Comparison of ENCODE assay signal across 7 cellular contexts in the genomic region with DNA sequence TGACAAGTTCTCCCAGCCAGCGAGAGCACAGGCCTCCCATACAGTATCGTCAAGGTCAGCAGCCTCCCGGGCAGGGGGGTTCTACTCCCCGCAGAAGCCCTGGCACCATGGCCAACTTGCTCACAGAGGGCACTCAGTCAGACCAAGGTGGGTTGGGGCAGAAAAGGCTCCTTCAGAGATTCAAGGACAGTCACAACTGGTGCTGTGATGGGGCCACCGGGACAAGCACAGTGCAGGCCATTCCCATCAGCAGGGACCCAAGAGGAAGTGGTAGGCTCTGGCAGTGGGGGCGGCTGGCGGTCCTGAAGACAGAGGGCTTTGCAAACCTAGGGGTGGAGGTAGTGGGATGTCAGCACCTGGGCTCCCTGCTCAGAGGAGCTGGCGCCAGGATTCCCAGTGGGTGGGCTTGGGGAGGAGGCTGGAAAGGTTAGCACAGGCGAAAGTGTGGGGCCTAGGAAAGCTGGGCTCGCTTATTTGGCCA. TPM values are rescaled to one million over a fixed set of nuclear protein-coding genes. Genes with fewer than 3 reads are reported as not detected.
DNase-seq lines count a peak whose midpoint lies in the region; ATAC-seq, FAIRE-seq and TF ChIP-seq lines count a peak whose summit lies in the region.

No MANE protein-coding gene starts in this region.

- no peak overlapping the region for H2AFZ ChIP-seq in endothelial cell of umbilical vein (ENCODE audit: low read depth, low read length)
- H2AFZ ChIP-seq in neural progenitor cell (replicated peaks) = no peak overlapping the region

- H3K4me2 ChIP-seq in endothelial cell of umbilical vein (ENCODE audit: insufficient read depth, low read length) = no peak overlapping the region
- no peak overlapping the region for H3K4me2 ChIP-seq in neural progenitor cell

- intact Hi-C loops in endothelial cell of umbilical vein (cut with micrococcal nuclease) = loop anchor here (10.0 kb wide), 1 partner anchor 52 kb away; no protein-coding TSS in a partner anchor

- H3K9me3 ChIP-seq in endothelial cell of umbilical vein (replicated peaks; ENCODE audit: control insufficient read depth, insufficient read depth, low read length) (no peaks in the 10 kb centered on the region), neural progenitor cell (ENCODE audit: low read depth) (no peaks in the 10 kb centered on the region)

- H3K4me3 ChIP-seq in endothelial cell of umbilical vein (replicated peaks in 1 of 3; ENCODE audit: insufficient read depth in 1 of 3, low read depth in 1 of 3, low read length in 3 of 3) (no peak overlapping the region), neural progenitor cell (no peak overlapping the region)

- peaks cover 70% of the 10 kb centered on the region for H3K4me1 Mint-ChIP-seq in HFFc6 (ENCODE audit: low read depth)
- H3K4me1 Mint-ChIP-seq in neural progenitor cell = peaks cover 73% of the 10 kb centered on the region

- BruUV-seq in endothelial cell of umbilical vein (replicated peaks; lab: Mats Ljungman, UMichigan) = no TSS peak

- FAIRE-seq in endothelial cell of umbilical vein (lab: Jason Lieb, UNC) = no peak

- H3K4me1 ChIP-seq in endothelial cell of umbilical vein (ENCODE audit: control insufficient read depth, extremely low read depth, insufficient read depth, low read length) (peaks cover 55% of the 10 kb centered on the region), neural progenitor cell (peaks cover 47% of the 10 kb centered on the region)

- ATAC-seq in HG03135 (IDR thresholded peaks at IDR 0.05; ENCODE audit: unreplicated experiment) (no peak), GM21737 (IDR thresholded peaks at IDR 0.05; ENCODE audit: unreplicated experiment) (no peak)

- dilution Hi-C loops in endothelial cell of umbilical vein (cut with MboI; ENCODE audit: extremely low pct_ligation_motif_present, low sequenced_read_pairs) = no loop called here

- no peaks in the 10 kb centered on the region for H4K20me1 ChIP-seq in endothelial cell of umbilical vein (replicated peaks; ENCODE audit: control insufficient read depth, extremely low read depth, insufficient read depth, low read length)
- no peaks in the 10 kb centered on the region for H4K20me1 ChIP-seq in neural progenitor cell (ENCODE audit: low read depth)

- peaks cover 35% of the 10 kb centered on the region for H3F3A ChIP-seq in neural progenitor cell (ENCODE audit: low read depth)

- TF ChIP-seq CTCF in HFFc6 (IDR thresholded peaks at IDR 0.05) (no peak), VCaP (conservative IDR thresholded peaks at IDR 0.05) (no peak), endothelial cell of umbilical vein (IDR thresholded peaks at IDR 0.05; ENCODE audit: extremely low read depth in 1 of 2, insufficient read depth in 1 of 2, low read depth in 1 of 2, low read length in 2 of 2) (no peak), neural progenitor cell (IDR thresholded peaks at IDR 0.05) (no peak)

- H3K27me3 Mint-ChIP-seq in HFFc6 (ENCODE audit: insufficient read depth) (peaks cover 12% of the 10 kb centered on the region), neural progenitor cell (ENCODE audit: insufficient read depth, low read depth) (peaks cover 8% of the 10 kb centered on the region)

- POLR2A ChIA-PET in endothelial cell of umbilical vein (lab: Charles Lee) = interaction anchor here (0.5 to 10.0 kb wide), 4 partner anchors 8 to 165 kb away, joined by 3 to 127 read pairs (median 19); a partner anchor contains a TSS

- H3K9ac ChIP-seq in endothelial cell of umbilical vein (replicated peaks; ENCODE audit: extremely low read depth, insufficient read depth, low read length) (peak overlapping the region; percentile 25), neural progenitor cell (no peak overlapping the region)

- CTCF ChIA-PET in endothelial cell of umbilical vein (lab: Charles Lee) = interaction anchor here (1.2 to 4.8 kb wide), 11 partner anchors 12 to 91 kb away, joined by 3 to 105 read pairs (median 8); a partner anchor contains a TSS

- H3K27me3 ChIP-seq in endothelial cell of umbilical vein (ENCODE audit: control insufficient read depth in 2 of 2, insufficient read depth in 2 of 2, low read length in 2 of 2) = no peaks in the 10 kb centered on the region
- no peaks in the 10 kb centered on the region for H3K27me3 ChIP-seq in neural progenitor cell

- no peaks in the 10 kb centered on the region for H3K9me1 ChIP-seq in endothelial cell of umbilical vein (replicated peaks; ENCODE audit: control insufficient read depth, extremely low read depth, insufficient read depth, low read length)

- H3K27ac ChIP-seq in VCaP = peak overlapping the region; percentile 100
- H3K27ac ChIP-seq in endothelial cell of umbilical vein (ENCODE audit: insufficient read depth, low read depth, low read length) = peak overlapping the region; percentile 99
- H3K27ac ChIP-seq in neural progenitor cell = no peak overlapping the region

- DNase-seq in HFFc6 (no peak), endothelial cell of umbilical vein (ENCODE audit: low read depth, low spot score) (peak; percentile 26), neural progenitor cell (ENCODE audit: low spot score) (no peak), NCI-H82 (lab: John Stamatoyannopoulos, UW) (no peak)

- H3K27ac Mint-ChIP-seq in HFFc6 (peak overlapping the region; percentile 98), neural progenitor cell (peak overlapping the region; percentile 90)

- H3K4me3 Mint-ChIP-seq in HFFc6 (peak overlapping the region; percentile 69), neural progenitor cell (peak overlapping the region; percentile 34)

- no peak for TF ChIP-seq POLR2A in endothelial cell of umbilical vein (IDR thresholded peaks at IDR 0.05; ENCODE audit: low read depth, low read length)

- H3K79me2 ChIP-seq in endothelial cell of umbilical vein (ENCODE audit: control insufficient read depth, insufficient read depth, low read length) = peaks cover 27% of the 10 kb centered on the region
- peaks cover 63% of the 10 kb centered on the region for H3K79me2 ChIP-seq in neural progenitor cell (ENCODE audit: low read depth)

- H3K36me3 Mint-ChIP-seq in HFFc6 (ENCODE audit: low read depth) (no peaks in the 10 kb centered on the region), neural progenitor cell (no peaks in the 10 kb centered on the region)

- H3K9me3 Mint-ChIP-seq in HFFc6 (no peaks in the 10 kb centered on the region), neural progenitor cell (no peaks in the 10 kb centered on the region)

- peaks cover 0 to 7% of the 10 kb centered on the region in 2 experiments for H3K36me3 ChIP-seq in endothelial cell of umbilical vein (ENCODE audit: control insufficient read depth in 2 of 2, extremely low read depth in 1 of 2, insufficient read depth in 2 of 2, low read length in 2 of 2)
- no peaks in the 10 kb centered on the region for H3K36me3 ChIP-seq in neural progenitor cell

TF ChIP-seq in endothelial cell of umbilical vein, 7 proteins besides CTCF, POLR2A, EP300 and RAD21:
- TF ChIP-seq, protein P1, sequence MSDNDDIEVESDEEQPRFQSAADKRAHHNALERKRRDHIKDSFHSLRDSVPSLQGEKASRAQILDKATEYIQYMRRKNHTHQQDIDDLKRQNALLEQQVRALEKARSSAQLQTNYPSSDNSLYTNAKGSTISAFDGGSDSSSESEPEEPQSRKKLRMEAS (IDR thresholded peaks at IDR 0.05; ENCODE audit: insufficient read depth, insufficient read length) = no peak
- TF ChIP-seq MYC (IDR thresholded peaks at IDR 0.05; ENCODE audit: low read depth, low read length) (no peak), FOS (IDR thresholded peaks at IDR 0.05; ENCODE audit: borderline replicate concordance, insufficient read depth, low read length) (no peak)

RNA-seq across cellular contexts. Expression of a gene that starts 5.3 kb away (rescaled TPM):
- total RNA-seq in HFFc6 (2021; fragmentation: NEBNext Ultra II Directional; extraction: Animal tissue kit (Norgen Biotek cat#: 25700)) = 100 to 1,000 TPM; 185 to 250 (median 213) TPM
- total RNA-seq in endothelial cell of umbilical vein (957 and 1,053 TPM in 2 replicates), neural progenitor cell (ENCODE audit: low replicate concordance) (2.8 and 4.0 TPM in 2 replicates)
- 34.4 and 43.3 TPM in 2 replicates for polyA plus RNA-seq in endothelial cell of umbilical vein
- polyA plus RNA-seq in endothelial cell of umbilical vein (2011; cell fraction: cytosol; rRNA removed) = 15.1 and 49.9 TPM in 2 replicates
- 443 and 462 TPM in 2 replicates for polyA plus RNA-seq in endothelial cell of umbilical vein (2011; cell fraction: nucleus; rRNA removed)
- 254 and 310 TPM in 2 replicates for polyA plus RNA-seq in endothelial cell of umbilical vein (2012)
- 900 and 1,086 TPM in 2 replicates for polyA minus RNA-seq in endothelial cell of umbilical vein
- 31.7 TPM for polyA minus RNA-seq in endothelial cell of umbilical vein (2011; cell fraction: cytosol; rRNA and poly(A)+ RNA removed)
- polyA minus RNA-seq in endothelial cell of umbilical vein (2011; cell fraction: nucleus; rRNA and poly(A)+ RNA removed) = 1,191 and 1,444 TPM in 2 replicates

RNA-seq across cellular contexts. Expression of a gene that starts 30.8 kb away (rescaled TPM):
- 10 to 100 TPM; 22.4 to 28.5 (median 27.1) TPM for total RNA-seq in HFFc6 (2021; fragmentation: NEBNext Ultra II Directional; extraction: Animal tissue kit (Norgen Biotek cat#: 25700))
- 53.9 and 57.7 TPM in 2 replicates for total RNA-seq in endothelial cell of umbilical vein
- polyA plus RNA-seq in endothelial cell of umbilical vein = 36.4 and 45.3 TPM in 2 replicates
- 24.9 and 33.1 TPM in 2 replicates for polyA plus RNA-seq in endothelial cell of umbilical vein (2011; cell fraction: cytosol; rRNA removed)
- 38.1 and 42.6 TPM in 2 replicates for polyA plus RNA-seq in endothelial cell of umbilical vein (2011; cell fraction: nucleus; rRNA removed)
- 24.3 and 29.2 TPM in 2 replicates for polyA plus RNA-seq in endothelial cell of umbilical vein (2012)
- polyA minus RNA-seq in endothelial cell of umbilical vein = 34.9 and 44.0 TPM in 2 replicates
- 16.4 TPM for polyA minus RNA-seq in endothelial cell of umbilical vein (2011; cell fraction: cytosol; rRNA and poly(A)+ RNA removed)
- polyA minus RNA-seq in endothelial cell of umbilical vein (2011; cell fraction: nucleus; rRNA and poly(A)+ RNA removed) = 22.2 and 24.7 TPM in 2 replicates
- total RNA-seq in neural progenitor cell (ENCODE audit: low replicate concordance) = 5.8 and 28.3 TPM in 2 replicates

RNA-seq across cellular contexts. Expression of a gene that starts 34.8 kb away (rescaled TPM):
- 1 to 10 TPM; 4.9 to 8.9 (median 5.8) TPM for total RNA-seq in HFFc6 (2021; fragmentation: NEBNext Ultra II Directional; extraction: Animal tissue kit (Norgen Biotek cat#: 25700))
- total RNA-seq in endothelial cell of umbilical vein (3.1 and 4.8 TPM in 2 replicates), neural progenitor cell (ENCODE audit: low replicate concordance) (0.47 and 1.2 TPM in 2 replicates)
- 1.2 TPM in 2 replicates for polyA plus RNA-seq in endothelial cell of umbilical vein
- 0.52 and 0.66 TPM in 2 replicates for polyA plus RNA-seq in endothelial cell of umbilical vein (2011; cell fraction: cytosol; rRNA removed)
- polyA plus RNA-seq in endothelial cell of umbilical vein (2011; cell fraction: nucleus; rRNA removed) = 2.1 and 2.5 TPM in 2 replicates
- 1.5 and 1.6 TPM in 2 replicates for polyA plus RNA-seq in endothelial cell of umbilical vein (2012)
- 0.55 and 1.9 TPM in 2 replicates for polyA minus RNA-seq in endothelial cell of umbilical vein
- polyA minus RNA-seq in endothelial cell of umbilical vein (2011; cell fraction: cytosol; rRNA and poly(A)+ RNA removed) = 6.2 TPM
- 1.7 and 2.0 TPM in 2 replicates for polyA minus RNA-seq in endothelial cell of umbilical vein (2011; cell fraction: nucleus; rRNA and poly(A)+ RNA removed)

Comparison
In these comparisons a context has a peak if more than half of its experiments do, and no peak if none do; other contexts are left out.
1. RNA of a gene that starts 5.3 kb away (total RNA-seq): 957 to 1,053 TPM in endothelial cell of umbilical vein and 185 to 250 TPM in HFFc6; 2.8 to 4.0 TPM in neural progenitor cell; every median in the first group is over 10 times any median in the second.